ENCODE assay signal across 21 cellular contexts in the genomic region with DNA sequence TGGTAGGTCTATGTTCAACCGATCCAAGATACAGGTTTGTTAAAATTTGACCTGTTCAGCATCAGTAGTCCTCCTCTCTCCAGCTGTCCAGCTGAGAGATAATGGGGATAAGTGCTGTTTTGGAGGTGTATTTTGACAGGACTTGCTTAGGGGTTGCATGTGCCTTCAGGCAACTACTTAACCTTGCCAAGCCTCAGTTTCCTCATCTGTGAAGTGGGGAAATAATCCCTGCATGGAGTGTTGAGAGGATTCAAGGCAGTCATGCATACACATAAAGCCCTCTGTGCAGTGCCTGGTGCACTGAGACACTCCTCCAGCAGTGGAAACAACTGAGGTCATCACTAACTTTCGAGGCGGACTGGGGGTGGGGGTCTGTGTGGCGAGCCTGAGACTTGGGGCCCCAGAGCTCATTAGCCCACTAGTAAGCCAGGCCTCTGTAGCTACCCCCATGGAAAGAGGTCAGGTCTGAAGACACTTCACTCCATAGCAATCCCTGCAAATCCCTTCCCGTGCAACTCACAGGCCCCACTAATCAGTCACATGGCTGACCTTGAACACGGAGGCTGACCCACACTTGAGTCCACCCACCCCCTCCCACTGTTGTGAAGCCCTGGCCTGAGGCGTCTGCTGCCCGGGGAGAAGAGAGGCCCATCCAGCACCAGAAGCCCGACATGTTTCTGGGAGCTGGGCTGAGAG.
"Had no signal": no experiment of that assay in that cellular context is flagged by ENCODE, and none has a peak within 500 bp of the region (broad histone marks: within the 10 kb centered on the region; RNA-seq: fewer than 3 reads in every experiment).

No MANE protein-coding gene starts in this region.

- DNase-seq: activated CD4-positive, alpha-beta memory T cell treated with anti-CD3 and anti-CD28 coated beads for 36 hours; activated CD4-positive, alpha-beta T cell treated with anti-CD3 and anti-CD28 coated beads for 4 hours; activated naive CD4-positive, alpha-beta T cell treated with anti-CD3 and anti-CD28 coated beads, Interleukin-2, amount 50 U/mL, for 16 hours; activated T-cell treated with anti-CD3 and anti-CD28 coated beads, Interleukin-2, amount 50 U/mL, for 4 hours; amniotic stem cell; dorsolateral prefrontal cortex; foreskin keratinocyte; kidney; mucosa of descending colon; naive B cell; stimulated activated CD4-positive, alpha-beta T cell treated with anti-CD3 and anti-CD28 coated beads, Interleukin-12 subunit alpha, Interleukin-12 subunit beta, amount 100 ng/mL, for 4 hours; stimulated activated CD4-positive, alpha-beta T cell treated with anti-CD3 and anti-CD28 coated beads, Interleukin-1b, Interleukin-23, amount 100 ng/mL, for 48 hours; stimulated activated CD8-positive, alpha-beta memory T cell treated with anti-CD3 and anti-CD28 coated beads, Interleukin-4, amount 100 ng/mL, for 48 hours; stimulated activated naive CD4-positive, alpha-beta T cell treated with Interleukin-2 at 50 U/mL for 16 hours; uterus had no signal

- H3K4me1 ChIP-seq: foreskin keratinocyte, uterus had no signal

- H3K4me3 ChIP-seq: dorsolateral prefrontal cortex, left lung, mucosa of descending colon, ovary, tibial nerve, uterus had no signal

- H3K9me3 ChIP-seq: left lung, mucosa of descending colon, ovary, tibial nerve, uterus had no signal

- H3K27ac Mint-ChIP-seq: WTC11 had no signal

- ATAC-seq: foreskin keratinocyte, left lung, mucosa of descending colon, WTC11 had no signal

- H3K36me3 ChIP-seq: left lung, ovary, tibial nerve, uterus had no signal

- H3K27me3 ChIP-seq: left lung, ovary, tibial nerve, uterus had no signal

- H3K9me3 Mint-ChIP-seq: activated CD4-positive, alpha-beta memory T cell treated with anti-CD3 and anti-CD28 coated beads for 36 hours; activated T-cell treated with anti-CD3 and anti-CD28 coated beads, Interleukin-2, amount 50 U/mL, for 4 hours; neural crest cell; T-helper 2 cell treated with Interferon-gamma antibody and Interleukin-4, amounts not matched to agents 5 μg/mL and 100 μg/mL, for 36 hours; WTC11 had no signal

- H3K27ac ChIP-seq: dorsolateral prefrontal cortex, foreskin keratinocyte, ovary, tibial nerve, uterus had no signal

- H3K4me3 Mint-ChIP-seq: activated CD4-positive, alpha-beta memory T cell treated with anti-CD3 and anti-CD28 coated beads for 36 hours; activated T-cell treated with anti-CD3 and anti-CD28 coated beads, Interleukin-2, amount 50 U/mL, for 4 hours; naive B cell; neural crest cell; WTC11 had no signal

- H3K36me3 Mint-ChIP-seq: activated CD4-positive, alpha-beta memory T cell treated with anti-CD3 and anti-CD28 coated beads for 36 hours; WTC11 had no signal

- H3K27me3 Mint-ChIP-seq: activated CD4-positive, alpha-beta memory T cell treated with anti-CD3 and anti-CD28 coated beads for 36 hours had no signal
